8 cellular contexts compared by ENCODE assay signal in the genomic region with DNA sequence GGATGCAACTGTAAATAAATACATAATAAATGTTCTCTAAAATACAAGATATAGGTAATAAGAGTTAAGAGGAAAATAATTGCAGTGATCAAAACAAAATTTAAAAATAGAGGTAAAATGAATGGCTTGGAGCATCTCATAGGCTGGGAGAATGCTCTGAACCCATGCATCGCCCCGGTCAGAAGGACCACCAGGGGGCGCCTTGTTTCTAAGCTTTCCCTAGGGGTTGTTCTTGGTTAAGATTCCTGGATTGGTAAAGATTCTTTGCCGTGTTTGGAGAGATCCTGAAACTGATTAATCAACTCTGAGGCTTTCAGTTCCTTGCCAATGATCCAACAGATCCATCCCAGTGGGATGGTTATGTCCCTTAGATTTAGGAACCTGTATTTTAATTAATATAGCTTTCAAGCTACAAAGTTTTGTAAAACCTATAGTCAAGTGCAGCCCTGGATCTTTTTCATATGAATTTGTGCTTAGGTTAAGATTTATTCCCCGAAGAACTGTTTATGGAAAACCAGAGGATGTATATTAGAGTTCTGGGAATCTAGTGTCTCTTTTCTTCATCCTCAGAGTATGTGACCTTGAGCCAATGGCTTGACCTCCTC. TPM values are rescaled to one million over a fixed set of nuclear protein-coding genes. Genes with fewer than 3 reads are reported as not detected.
A peak's percentile ranks its signal among the peaks of the same experiment; 100 is the strongest.
DNase-seq lines count a peak whose midpoint lies in the region; ATAC-seq, FAIRE-seq and TF ChIP-seq lines count a peak whose summit lies in the region.

No MANE protein-coding gene starts in this region.

- no peak for TF ChIP-seq POLR2A in H54 (IDR thresholded peaks at IDR 0.05; ENCODE audit: low read depth, low read length)

- DNase-seq in AG08396 (ENCODE audit: low spot score) (peak; percentile 54), H54 (ENCODE audit: insufficient read length, low spot score) (peak; percentile 33), NCI-H446 (lab: John Stamatoyannopoulos, UW) (peak; percentile 50 to 76), cerebellar nuclear complex (lab: John Stamatoyannopoulos, UW) (peak; percentile 17 to 55), left lobe of liver (ENCODE audit: low spot score) (peak; percentile 74)
- peak; percentile 84 to 89 for DNase-seq in activated CD4-positive, alpha-beta T cell treated with anti-CD3 and anti-CD28 coated beads for 4 hours
- DNase-seq in stimulated activated CD4-positive, alpha-beta T cell treated with anti-CD3 and anti-CD28 coated beads, Interleukin-4, amount 100 ng/mL, for 4 hours: peak; percentile 73 to 87

- no peak for FAIRE-seq in H54 (lab: Jason Lieb, UNC)

- ATAC-seq in left lobe of liver (peak; percentile 94), GM18867 (IDR thresholded peaks at IDR 0.05; ENCODE audit: unreplicated experiment) (no peak)

RNA-seq across cellular contexts. Expression of a gene that starts 45.3 kb away (rescaled TPM):
- 16.4 TPM for total RNA-seq in left lobe of liver

RNA-seq across cellular contexts. Expression of a gene that starts 55.8 kb away (rescaled TPM):
- 33.3 TPM for total RNA-seq in left lobe of liver

Comparison
In these comparisons a context has a peak if more than half of its experiments do, and no peak if none do; other contexts are left out.
1. DNase-seq: peak in every context shown above with its lines; median percentile 86 in activated CD4-positive, alpha-beta T cell treated with anti-CD3 and anti-CD28 coated beads for 4 hours; 80 in stimulated activated CD4-positive, alpha-beta T cell treated with anti-CD3 and anti-CD28 coated beads, Interleukin-4, amount 100 ng/mL, for 4 hours; 74 in left lobe of liver; 63 in NCI-H446; 54 in AG08396; 36 in cerebellar nuclear complex; 33 in H54.